Comparison of ENCODE assay signal across 15 cellular contexts in genomic region chr1:211517006-211517405, GRCh38. TPM values are rescaled to one million over a fixed set of nuclear protein-coding genes. Genes with fewer than 3 reads are reported as not detected.
DNase-seq lines count a peak whose midpoint lies in the region; ATAC-seq and TF ChIP-seq lines count a peak whose summit lies in the region.
"Had no signal": no experiment of that assay in that cellular context is flagged by ENCODE, and none has a peak within 500 bp of the region (broad histone marks: within the 10 kb centered on the region; RNA-seq: fewer than 3 reads in every experiment).

No MANE protein-coding gene starts in this region.

- no peaks in the 10 kb centered on the region for H3K9me3 Mint-ChIP-seq in T-helper 2 cell treated with Interferon-gamma antibody and Interleukin-4, amounts not matched to agents 5 μg/mL and 100 μg/mL, for 36 hours

- H3K27me3 ChIP-seq in uterus = no peaks in the 10 kb centered on the region
- H3K27me3 ChIP-seq: ovary had no signal

- peaks cover 11% of the 10 kb centered on the region for H3K27me3 Mint-ChIP-seq in T-helper 2 cell treated with Interferon-gamma antibody and Interleukin-4, amounts not matched to agents 5 μg/mL and 100 μg/mL, for 36 hours (ENCODE audit: low read depth)

- DNase-seq in DMS153 (lab: John Stamatoyannopoulos, UW) (peak; percentile 43), DMS153 treated with DMSO at 0.1 percent for 48 hours (lab: John Stamatoyannopoulos, UW; ENCODE audit: unreplicated experiment) (no peak), HT-29 (ENCODE audit: low spot score) (peak; percentile 72), mucosa of descending colon (peak; percentile 81 to 87 (median 82)), RKO (ENCODE audit: low spot score) (no peak), uterus (no peak)
- DNase-seq in T-helper 2 cell treated with Interferon-gamma antibody and Interleukin-4, amounts not matched to agents 5 μg/mL and 100 μg/mL, for 36 hours (ENCODE audit: low spot score) = no peak
- DNase-seq: left lung; NCI-H345; ovary; stimulated activated CD4-positive, alpha-beta T cell treated with anti-CD3 and anti-CD28 coated beads, Interleukin-1b, Interleukin-23, amount 100 ng/mL, for 48 hours; stimulated activated naive CD4-positive, alpha-beta T cell treated with Interleukin-2 at 50 U/mL for 16 hours had no signal

- H3K36me3 ChIP-seq in mucosa of descending colon (ENCODE audit: low read depth) (no peaks in the 10 kb centered on the region), uterus (no peaks in the 10 kb centered on the region)
- H3K36me3 ChIP-seq: left lung, ovary had no signal

- H3K4me1 ChIP-seq in mucosa of descending colon (ENCODE audit: low read depth) (peaks cover 24% of the 10 kb centered on the region), uterus (peaks cover 0 to 9% of the 10 kb centered on the region in 2 donors)

- H3K4me3 Mint-ChIP-seq in T-helper 2 cell treated with Interferon-gamma antibody and Interleukin-4, amounts not matched to agents 5 μg/mL and 100 μg/mL, for 36 hours = peak overlapping the region; percentile 39

- H3K36me3 Mint-ChIP-seq in T-helper 2 cell treated with Interferon-gamma antibody and Interleukin-4, amounts not matched to agents 5 μg/mL and 100 μg/mL, for 36 hours (ENCODE audit: low read depth) = no peaks in the 10 kb centered on the region

- H3K4me1 Mint-ChIP-seq in T-helper 2 cell treated with Interferon-gamma antibody and Interleukin-4, amounts not matched to agents 5 μg/mL and 100 μg/mL, for 36 hours (ENCODE audit: low read depth) = peaks cover 36% of the 10 kb centered on the region

- H3K27ac Mint-ChIP-seq in T-helper 2 cell treated with Interferon-gamma antibody and Interleukin-4, amounts not matched to agents 5 μg/mL and 100 μg/mL, for 36 hours = no peak overlapping the region

- H3K9me3 ChIP-seq in mucosa of descending colon (no peaks in the 10 kb centered on the region), uterus (no peaks in the 10 kb centered on the region)
- H3K9me3 ChIP-seq: left lung, ovary had no signal

- intact Hi-C loops in mucosa of descending colon (cut with DNase I, micrococcal nuclease) = loop anchor here (10.0 kb wide), 2 partner anchors 138 to 192 kb away; partner anchors contain the start of gene TRAF5 (in 1 of the 2)
- intact Hi-C loops in uterus (cut with DNase I; ENCODE audit: low total_unique reads) = no loop called here

- TF ChIP-seq POLR2A in uterus (IDR thresholded peaks at IDR 0.05) = no peak

- H3K4me3 ChIP-seq in mucosa of descending colon (no peak overlapping the region), uterus (no peak overlapping the region)
- H3K4me3 ChIP-seq: coronary artery, left lung, ovary had no signal

- peak; percentile 73 for ATAC-seq in mucosa of descending colon
- no peak for ATAC-seq in GM21447 (IDR thresholded peaks at IDR 0.05; ENCODE audit: unreplicated experiment)
- ATAC-seq: left lung had no signal

- TF ChIP-seq CTCF in mucosa of descending colon (IDR thresholded peaks at IDR 0.05) = no peak
- TF ChIP-seq CTCF in uterus (IDR thresholded peaks at IDR 0.05) = no peak

- H3K27ac ChIP-seq in uterus = no peak overlapping the region
- H3K27ac ChIP-seq: coronary artery, left lung, ovary had no signal

RNA-seq across cellular contexts. Expression of gene RD3, which starts 25.0 kb away (rescaled TPM):
- total RNA-seq in HT-29 (2014; rRNA removed; shearing (Covaris generic)) = not detected in 2 replicates
- not detected for total RNA-seq in mucosa of descending colon
- total RNA-seq in uterus = under 1 TPM in 1 of 4 donors, not detected in 3; 0.21 TPM
- total RNA-seq: fibroblast of villous mesenchyme, left lung, ovary had no signal

Comparison
In these comparisons a context has a peak if more than half of its experiments do, and no peak if none do; other contexts are left out.
1. DNase-seq: peak in DMS153 (single experiment), HT-29 (single experiment) and mucosa of descending colon (3 of 3); none in DMS153 treated with DMSO at 0.1 percent for 48 hours (single experiment), T-helper 2 cell treated with Interferon-gamma antibody and Interleukin-4, amounts not matched to agents 5 μg/mL and 100 μg/mL, for 36 hours (single experiment), RKO (single experiment) and uterus (0 of 2).